1 cellular context compared by ENCODE assay signal in the genomic region with DNA sequence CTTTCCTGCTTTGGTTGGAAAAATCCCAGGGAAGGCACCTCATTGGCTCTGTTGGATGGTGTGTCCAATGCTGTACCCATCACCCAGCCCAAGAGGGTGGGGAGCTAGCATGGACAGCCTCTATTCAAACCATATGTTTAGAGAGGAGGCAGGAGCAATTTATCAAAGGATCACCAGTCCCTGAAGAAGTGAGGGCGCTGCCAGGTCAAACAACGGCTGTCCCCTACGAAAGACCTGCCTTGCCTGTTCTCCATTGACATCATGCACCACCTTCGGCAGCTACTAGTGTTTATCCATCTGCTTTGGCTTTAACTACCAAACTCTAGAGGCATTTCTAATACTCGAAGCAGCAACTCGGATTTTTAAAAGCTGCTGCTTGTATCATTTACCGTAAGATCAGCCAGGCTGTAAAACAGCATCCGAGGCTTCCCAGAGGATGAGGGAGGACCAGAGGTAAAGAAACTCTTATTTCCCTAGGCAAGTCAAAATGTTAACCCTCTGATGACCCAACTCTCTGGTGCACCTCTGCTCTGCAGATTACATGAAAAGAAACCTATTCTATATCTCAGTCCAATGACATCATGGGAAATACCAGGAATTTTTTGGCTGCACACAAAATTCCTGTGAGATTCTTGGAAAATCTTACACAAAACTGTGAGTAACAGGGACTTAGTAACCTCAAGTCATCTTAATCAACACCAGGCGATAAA.
A peak's percentile ranks its signal among the peaks of the same experiment; 100 is the strongest.
TF ChIP-seq lines count a peak whose summit lies in the region.

No MANE protein-coding gene starts in this region.

TF ChIP-seq in HepG2, 621 proteins besides CTCF, POLR2A, EP300 and RAD21 (continued from another document):
- TF ChIP-seq, protein P1, sequence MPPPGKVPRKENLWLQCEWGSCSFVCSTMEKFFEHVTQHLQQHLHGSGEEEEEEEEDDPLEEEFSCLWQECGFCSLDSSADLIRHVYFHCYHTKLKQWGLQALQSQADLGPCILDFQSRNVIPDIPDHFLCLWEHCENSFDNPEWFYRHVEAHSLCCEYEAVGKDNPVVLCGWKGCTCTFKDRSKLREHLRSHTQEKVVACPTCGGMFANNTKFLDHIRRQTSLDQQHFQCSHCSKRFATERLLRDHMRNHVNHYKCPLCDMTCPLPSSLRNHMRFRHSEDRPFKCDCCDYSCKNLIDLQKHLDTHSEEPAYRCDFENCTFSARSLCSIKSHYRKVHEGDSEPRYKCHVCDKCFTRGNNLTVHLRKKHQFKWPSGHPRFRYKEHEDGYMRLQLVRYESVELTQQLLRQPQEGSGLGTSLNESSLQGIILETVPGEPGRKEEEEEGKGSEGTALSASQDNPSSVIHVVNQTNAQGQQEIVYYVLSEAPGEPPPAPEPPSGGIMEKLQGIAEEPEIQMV (CRISPR knock-in tag; IDR thresholded peaks at IDR 0.05; ENCODE audit: low read depth), result no peak
- TF ChIP-seq KLF6 (CRISPR knock-in tag; IDR thresholded peaks at IDR 0.05) (no peak), EZH2 (conservative IDR thresholded peaks at IDR 0.05; ENCODE audit: low read depth, low read length) (no peak), ZNF549 (CRISPR knock-in tag; IDR thresholded peaks at IDR 0.05) (no peak), KAT2B (IDR thresholded peaks at IDR 0.05; ENCODE audit: borderline replicate concordance, low read depth, low read length) (no peak), MAFF (IDR thresholded peaks at IDR 0.05; ENCODE audit: low read depth, low read length) (no peak), MAF1 (CRISPR knock-in tag; IDR thresholded peaks at IDR 0.05; ENCODE audit: borderline replicate concordance) (no peak), ZNF746 (CRISPR knock-in tag; IDR thresholded peaks at IDR 0.05) (no peak), ZNF451 (CRISPR knock-in tag; IDR thresholded peaks at IDR 0.05) (no peak), NCOR1 (IDR thresholded peaks at IDR 0.05; ENCODE audit: borderline replicate concordance, low read length) (no peak), ZNF644 (CRISPR knock-in tag; IDR thresholded peaks at IDR 0.05; ENCODE audit: low read depth) (no peak), SOX6 (IDR thresholded peaks at IDR 0.05) (no peak), SOX6 (CRISPR knock-in tag; IDR thresholded peaks at IDR 0.05) (no peak), REXO4 (CRISPR knock-in tag; IDR thresholded peaks at IDR 0.05; ENCODE audit: borderline replicate concordance) (no peak), ATF7 (IDR thresholded peaks at IDR 0.05) (peak; percentile 58), ATF7 (CRISPR knock-in tag; IDR thresholded peaks at IDR 0.05) (no peak), MYNN (CRISPR knock-in tag; IDR thresholded peaks at IDR 0.05; ENCODE audit: low read depth) (no peak), RBM22 (optimal IDR thresholded peaks at IDR 0.05; ENCODE audit: low read length) (no peak), SP2 (CRISPR knock-in tag; IDR thresholded peaks at IDR 0.05) (no peak), SRF (IDR thresholded peaks at IDR 0.05; ENCODE audit: low read depth, low read length) (no peak), ZNF652 (CRISPR knock-in tag; IDR thresholded peaks at IDR 0.05; ENCODE audit: borderline replicate concordance, low read depth) (peak; percentile 63), ZNF563 (CRISPR knock-in tag; IDR thresholded peaks at IDR 0.05) (no peak), TRIM24 (CRISPR knock-in tag; IDR thresholded peaks at IDR 0.05) (no peak), ISL2 (CRISPR knock-in tag; IDR thresholded peaks at IDR 0.05) (no peak)
- TF ChIP-seq, protein P2, sequence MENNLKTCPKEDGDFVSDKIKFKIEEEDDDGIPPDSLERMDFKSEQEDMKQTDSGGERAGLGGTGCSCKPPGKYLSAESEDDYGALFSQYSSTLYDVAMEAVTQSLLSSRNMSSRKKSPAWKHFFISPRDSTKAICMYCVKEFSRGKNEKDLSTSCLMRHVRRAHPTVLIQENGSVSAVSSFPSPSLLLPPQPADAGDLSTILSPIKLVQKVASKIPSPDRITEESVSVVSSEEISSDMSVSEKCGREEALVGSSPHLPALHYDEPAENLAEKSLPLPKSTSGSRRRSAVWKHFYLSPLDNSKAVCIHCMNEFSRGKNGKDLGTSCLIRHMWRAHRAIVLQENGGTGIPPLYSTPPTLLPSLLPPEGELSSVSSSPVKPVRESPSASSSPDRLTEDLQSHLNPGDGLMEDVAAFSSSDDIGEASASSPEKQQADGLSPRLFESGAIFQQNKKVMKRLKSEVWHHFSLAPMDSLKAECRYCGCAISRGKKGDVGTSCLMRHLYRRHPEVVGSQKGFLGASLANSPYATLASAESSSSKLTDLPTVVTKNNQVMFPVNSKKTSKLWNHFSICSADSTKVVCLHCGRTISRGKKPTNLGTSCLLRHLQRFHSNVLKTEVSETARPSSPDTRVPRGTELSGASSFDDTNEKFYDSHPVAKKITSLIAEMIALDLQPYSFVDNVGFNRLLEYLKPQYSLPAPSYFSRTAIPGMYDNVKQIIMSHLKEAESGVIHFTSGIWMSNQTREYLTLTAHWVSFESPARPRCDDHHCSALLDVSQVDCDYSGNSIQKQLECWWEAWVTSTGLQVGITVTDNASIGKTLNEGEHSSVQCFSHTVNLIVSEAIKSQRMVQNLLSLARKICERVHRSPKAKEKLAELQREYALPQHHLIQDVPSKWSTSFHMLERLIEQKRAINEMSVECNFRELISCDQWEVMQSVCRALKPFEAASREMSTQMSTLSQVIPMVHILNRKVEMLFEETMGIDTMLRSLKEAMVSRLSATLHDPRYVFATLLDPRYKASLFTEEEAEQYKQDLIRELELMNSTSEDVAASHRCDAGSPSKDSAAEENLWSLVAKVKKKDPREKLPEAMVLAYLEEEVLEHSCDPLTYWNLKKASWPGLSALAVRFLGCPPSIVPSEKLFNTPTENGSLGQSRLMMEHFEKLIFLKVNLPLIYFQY (CRISPR knock-in tag; IDR thresholded peaks at IDR 0.05; ENCODE audit: borderline replicate concordance), result no peak
- TF ChIP-seq, protein P3, sequence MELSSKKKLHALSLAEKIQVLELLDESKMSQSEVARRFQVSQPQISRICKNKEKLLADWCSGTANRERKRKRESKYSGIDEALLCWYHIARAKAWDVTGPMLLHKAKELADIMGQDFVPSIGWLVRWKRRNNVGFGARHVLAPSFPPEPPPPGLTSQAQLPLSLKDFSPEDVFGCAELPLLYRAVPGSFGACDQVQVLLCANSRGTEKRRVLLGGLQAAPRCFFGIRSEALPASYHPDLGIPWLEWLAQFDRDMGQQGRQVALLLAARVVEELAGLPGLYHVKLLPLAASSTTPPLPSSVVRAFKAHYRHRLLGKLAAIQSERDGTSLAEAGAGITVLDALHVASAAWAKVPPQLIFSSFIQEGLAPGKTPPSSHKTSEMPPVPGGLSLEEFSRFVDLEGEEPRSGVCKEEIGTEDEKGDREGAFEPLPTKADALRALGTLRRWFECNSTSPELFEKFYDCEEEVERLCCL (CRISPR knock-in tag; IDR thresholded peaks at IDR 0.05; ENCODE audit: borderline replicate concordance), result no peak
- TF ChIP-seq, protein P4, sequence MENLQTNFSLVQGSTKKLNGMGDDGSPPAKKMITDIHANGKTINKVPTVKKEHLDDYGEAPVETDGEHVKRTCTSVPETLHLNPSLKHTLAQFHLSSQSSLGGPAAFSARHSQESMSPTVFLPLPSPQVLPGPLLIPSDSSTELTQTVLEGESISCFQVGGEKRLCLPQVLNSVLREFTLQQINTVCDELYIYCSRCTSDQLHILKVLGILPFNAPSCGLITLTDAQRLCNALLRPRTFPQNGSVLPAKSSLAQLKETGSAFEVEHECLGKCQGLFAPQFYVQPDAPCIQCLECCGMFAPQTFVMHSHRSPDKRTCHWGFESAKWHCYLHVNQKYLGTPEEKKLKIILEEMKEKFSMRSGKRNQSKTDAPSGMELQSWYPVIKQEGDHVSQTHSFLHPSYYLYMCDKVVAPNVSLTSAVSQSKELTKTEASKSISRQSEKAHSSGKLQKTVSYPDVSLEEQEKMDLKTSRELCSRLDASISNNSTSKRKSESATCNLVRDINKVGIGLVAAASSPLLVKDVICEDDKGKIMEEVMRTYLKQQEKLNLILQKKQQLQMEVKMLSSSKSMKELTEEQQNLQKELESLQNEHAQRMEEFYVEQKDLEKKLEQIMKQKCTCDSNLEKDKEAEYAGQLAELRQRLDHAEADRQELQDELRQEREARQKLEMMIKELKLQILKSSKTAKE (CRISPR knock-in tag; IDR thresholded peaks at IDR 0.05; ENCODE audit: borderline replicate concordance), result no peak
TF ChIP-seq in HepG2: peak in this region for 3.
